In the genomic region with DNA sequence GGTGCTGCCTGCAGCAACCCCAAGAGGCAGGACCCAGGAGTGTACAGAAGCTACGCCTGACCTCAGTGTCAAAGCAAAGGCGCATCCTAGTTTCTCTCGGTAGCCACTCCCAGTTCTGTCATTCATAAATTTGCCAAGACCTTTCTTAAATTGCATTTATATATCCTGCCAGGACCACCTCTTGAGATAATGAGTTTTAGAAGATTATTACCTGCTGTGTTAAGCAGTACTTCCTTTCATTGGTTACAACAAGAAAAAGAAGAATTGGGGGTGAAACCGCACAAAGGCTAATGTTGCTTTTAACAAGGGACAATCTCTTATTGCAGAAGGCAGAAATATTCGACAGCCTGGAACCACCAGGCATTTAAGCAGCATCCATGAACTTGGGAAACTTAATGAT, we compare ENCODE assay signal across 24 cellular contexts.
"Had no signal": no experiment of that assay in that cellular context is flagged by ENCODE, and none has a peak within 500 bp of the region (broad histone marks: within the 10 kb centered on the region; RNA-seq: fewer than 3 reads in every experiment).

No MANE protein-coding gene starts in this region.

- H3K4me3 ChIP-seq: gastrocnemius medialis, lower lobe of right lung, right lobe of liver, smooth muscle cell, stomach, thyroid gland, vagina had no signal

- H3K27me3 Mint-ChIP-seq: dendritic cell treated with granulocyte-macrophage colony-stimulating factor and Interleukin-4, amounts not matched to agents 40 ng/mL and 50 ng/mL, for 4 days; progenitor cell of endocrine pancreas had no signal

- DNase-seq: effector CD8-positive, alpha-beta T cell; endodermal cell; foreskin fibroblast; gastrocnemius medialis; head of caudate nucleus; left ventricle myocardium superior; lower lobe of right lung; natural killer cell; right lobe of liver; stimulated activated CD4-positive, alpha-beta T cell treated with anti-CD3 and anti-CD28 coated beads, Interleukin-2, amount 100 ng/mL, for 24 hours; stimulated activated CD4-positive, alpha-beta T cell treated with anti-CD3 and anti-CD28 coated beads, Interleukin-4, amount 100 ng/mL, for 24 hours; stimulated activated naive CD4-positive, alpha-beta T cell treated with Interleukin-2 at 50 U/mL for 16 hours; stomach; thyroid gland; trophoblast cell had no signal

- H3K4me1 ChIP-seq: gastrocnemius medialis, lower lobe of right lung, parathyroid adenoma, right lobe of liver, stomach, thyroid gland, vagina had no signal

- H3K4me3 Mint-ChIP-seq: dendritic cell treated with granulocyte-macrophage colony-stimulating factor and Interleukin-4, amounts not matched to agents 40 ng/mL and 50 ng/mL, for 4 days; endodermal cell; natural killer cell; neural crest cell; stimulated activated effector memory CD8-positive, alpha-beta T cell treated with anti-CD3 and anti-CD28 coated beads, Interleukin-12 subunit alpha, Interleukin-12 subunit beta, amount 100 ng/mL, for 72 hours had no signal

- H3K36me3 Mint-ChIP-seq: natural killer cell had no signal

- H3K9me3 Mint-ChIP-seq: dendritic cell treated with granulocyte-macrophage colony-stimulating factor and Interleukin-4, amounts not matched to agents 40 ng/mL and 50 ng/mL, for 4 days; endodermal cell; natural killer cell; neural crest cell; stimulated activated effector memory CD8-positive, alpha-beta T cell treated with anti-CD3 and anti-CD28 coated beads, Interleukin-12 subunit alpha, Interleukin-12 subunit beta, amount 100 ng/mL, for 72 hours had no signal

- H3K36me3 ChIP-seq: gastrocnemius medialis, lower lobe of right lung, right lobe of liver, stomach, thyroid gland, vagina had no signal

- ATAC-seq: esophagus mucosa; gastrocnemius medialis; left ventricle myocardium superior; lower lobe of right lung; natural killer cell; right lobe of liver; stimulated activated effector memory CD8-positive, alpha-beta T cell treated with anti-CD3 and anti-CD28 coated beads, Interleukin-12 subunit alpha, Interleukin-12 subunit beta, amount 100 ng/mL, for 72 hours had no signal

- H3K27ac Mint-ChIP-seq: dendritic cell treated with granulocyte-macrophage colony-stimulating factor and Interleukin-4, amounts not matched to agents 40 ng/mL and 50 ng/mL, for 4 days; endodermal cell; natural killer cell; progenitor cell of endocrine pancreas; stimulated activated effector memory CD8-positive, alpha-beta T cell treated with anti-CD3 and anti-CD28 coated beads, Interleukin-12 subunit alpha, Interleukin-12 subunit beta, amount 100 ng/mL, for 72 hours had no signal

- H3K9me3 ChIP-seq: gastrocnemius medialis, lower lobe of right lung, neutrophil, right lobe of liver, stomach, thyroid gland, vagina had no signal

- H3K4me1 Mint-ChIP-seq: endodermal cell; natural killer cell; neural crest cell; stimulated activated effector memory CD8-positive, alpha-beta T cell treated with anti-CD3 and anti-CD28 coated beads, Interleukin-12 subunit alpha, Interleukin-12 subunit beta, amount 100 ng/mL, for 72 hours had no signal
